Comparison of ENCODE assay signal across 33 cellular contexts in the genomic region with DNA sequence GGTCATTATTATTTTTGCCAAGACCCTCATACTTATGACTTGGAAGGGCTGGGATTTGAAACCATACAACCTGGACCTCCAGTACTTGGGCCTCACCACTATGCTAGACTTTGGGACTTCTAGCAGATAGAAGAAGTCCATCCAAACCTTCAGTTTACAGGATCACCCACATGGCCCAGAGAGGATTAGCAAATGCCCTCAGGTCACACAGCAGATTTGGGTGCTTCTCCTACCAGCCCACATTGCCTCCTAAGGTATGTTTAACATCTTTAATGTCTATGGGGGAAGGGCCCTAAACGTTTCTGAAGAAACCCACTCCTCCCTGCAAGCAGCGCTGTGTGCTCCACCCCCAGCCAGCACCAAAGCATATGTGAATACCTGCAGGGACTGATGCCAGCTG. TPM values are rescaled to one million over a fixed set of nuclear protein-coding genes. Genes with fewer than 3 reads are reported as not detected.
"Had no signal": no experiment of that assay in that cellular context is flagged by ENCODE, and none has a peak within 500 bp of the region (broad histone marks: within the 10 kb centered on the region; RNA-seq: fewer than 3 reads in every experiment).

No MANE protein-coding gene starts in this region.

- H3K36me3 Mint-ChIP-seq: mesothelial cell of epicardium had no signal

- H3K4me1 Mint-ChIP-seq: endodermal cell had no signal

- H3K27ac ChIP-seq: colonic mucosa, epithelial cell of prostate, esophagus squamous epithelium, gastrocnemius medialis, heart right ventricle, left lung, lower lobe of right lung had no signal

- H3K9me3 ChIP-seq: colonic mucosa, esophagus squamous epithelium, gastrocnemius medialis, heart right ventricle, left lung, lower lobe of right lung, mucosa of descending colon had no signal

- H3K27ac Mint-ChIP-seq: dendritic cell treated with granulocyte-macrophage colony-stimulating factor and Interleukin-4, amounts not matched to agents 40 ng/mL and 50 ng/mL, for 4 days; effector memory CD8-positive, alpha-beta T cell; endodermal cell; mesothelial cell of epicardium had no signal

- H3K27me3 ChIP-seq: colonic mucosa, esophagus squamous epithelium, heart right ventricle, left lung had no signal

- H3K4me1 ChIP-seq: gastrocnemius medialis, lower lobe of right lung had no signal

- ATAC-seq: effector memory CD8-positive, alpha-beta T cell; esophagus mucosa; gastrocnemius medialis; heart right ventricle; left cardiac atrium; left lung; left ventricle myocardium superior; lower lobe of right lung; mucosa of descending colon had no signal

- H3K36me3 ChIP-seq: colonic mucosa, esophagus squamous epithelium, gastrocnemius medialis, heart right ventricle, left lung, lower lobe of right lung had no signal

- H3K9me3 Mint-ChIP-seq: dendritic cell treated with granulocyte-macrophage colony-stimulating factor and Interleukin-4, amounts not matched to agents 40 ng/mL and 50 ng/mL, for 4 days; effector memory CD8-positive, alpha-beta T cell; mesothelial cell of epicardium had no signal

- FAIRE-seq: endometrium, islet of Langerhans, keratinocyte had no signal

- DNase-seq: colonic mucosa; cortex of kidney; effector CD8-positive, alpha-beta T cell; effector memory CD8-positive, alpha-beta T cell; endodermal cell; erythroblast; esophagus squamous epithelium; foreskin fibroblast; foreskin melanocyte; gastrocnemius medialis; glutamatergic neuron; head of caudate nucleus; heart right ventricle; hippocampal formation; left cardiac atrium; left lung; left ventricle myocardium superior; lower lobe of right lung; mesenchymal stem cell; mucosa of descending colon had no signal

- H3K4me3 ChIP-seq: colonic mucosa, esophagus squamous epithelium, gastrocnemius medialis, heart right ventricle, left lung, lower lobe of right lung, mucosa of descending colon had no signal

- H3K4me3 Mint-ChIP-seq: dendritic cell treated with granulocyte-macrophage colony-stimulating factor and Interleukin-4, amounts not matched to agents 40 ng/mL and 50 ng/mL, for 4 days; effector memory CD8-positive, alpha-beta T cell; endodermal cell; mesothelial cell of epicardium had no signal

RNA-seq across cellular contexts. Expression of a gene that starts 32.9 kb away (rescaled TPM):
- total RNA-seq: dermis microvascular lymphatic vessel endothelial cell, esophagus squamous epithelium, gastrocnemius medialis, glomerular endothelial cell, heart right ventricle, kidney epithelial cell, left cardiac atrium, left lung, left ventricle myocardium superior, lower leg skin, lower lobe of right lung, lung microvascular endothelial cell, mesenteric fat pad, mucosa of descending colon had no signal
- polyA plus RNA-seq: keratinocyte had no signal
